24 cellular contexts compared by ENCODE assay signal in genomic region chr3:24272408-24272807, GRCh38.
"Had no signal": no experiment of that assay in that cellular context is flagged by ENCODE, and none has a peak within 500 bp of the region (broad histone marks: within the 10 kb centered on the region; RNA-seq: fewer than 3 reads in every experiment).

No MANE protein-coding gene starts in this region.

- H3K4me3 Mint-ChIP-seq: activated CD4-positive, alpha-beta T cell treated with anti-CD3 and anti-CD28 coated beads, Interleukin-2, amount 10 ng/mL, durations not matched to agents 24 days and 14 days; activated CD8-positive, alpha-beta T cell treated with anti-CD3 and anti-CD28 coated beads, Interleukin-2, amount 10 ng/mL, durations not matched to agents 7 days and 5 days; activated naive CD8-positive, alpha-beta T cell treated with anti-CD3 and anti-CD28 coated beads, Interleukin-2, amount 50 U/mL, for 24 hours; activated T-helper 1 cell treated with anti-CD3 and anti-CD28 coated beads, Interleukin-12 subunit alpha, Interleukin-12 subunit beta, Interleukin-2, Interleukin-4 antibody, amounts not matched to agents 30 ng/mL and 10 ng/mL and 1 ng/mL, durations not matched to agents 14 hours and 24 hours and 36 hours; central memory CD8-positive, alpha-beta T cell; mesothelial cell of epicardium; naive thymus-derived CD8-positive, alpha-beta T cell; neural progenitor cell; T-helper 1 cell treated with Interleukin-12 subunit alpha and Interleukin-12 subunit beta and Interleukin-4 antibody, amounts not matched to agents 30 μg/mL and 1 μg/mL, for 36 hours had no signal

- H3K4me3 ChIP-seq: esophagus squamous epithelium, heart left ventricle, neural progenitor cell, thyroid gland, upper lobe of right lung had no signal

- ATAC-seq: activated CD4-positive, CD25-positive, alpha-beta regulatory T cell treated with anti-CD3 and anti-CD28 coated beads, Interleukin-2, amount 50 U/mL, for 24 hours; activated CD8-positive, alpha-beta T cell treated with anti-CD3 and anti-CD28 coated beads, Interleukin-2, amount 10 ng/mL, durations not matched to agents 7 days and 5 days; activated naive CD8-positive, alpha-beta T cell treated with anti-CD3 and anti-CD28 coated beads, Interleukin-2, amount 50 U/mL, for 24 hours; heart left ventricle; naive thymus-derived CD8-positive, alpha-beta T cell; stimulated activated naive CD8-positive, alpha-beta T cell treated with anti-CD3 and anti-CD28 coated beads, Interleukin-15, Interleukin-2, amounts not matched to agents 100 U/mL and 50 U/mL, for 24 hours; upper lobe of right lung had no signal

- H3K36me3 Mint-ChIP-seq: mesothelial cell of epicardium; naive thymus-derived CD8-positive, alpha-beta T cell; neural progenitor cell had no signal

- H3K9me3 Mint-ChIP-seq: activated CD4-positive, alpha-beta T cell treated with anti-CD3 and anti-CD28 coated beads, Interleukin-2, amount 10 ng/mL, durations not matched to agents 24 days and 14 days; activated naive CD8-positive, alpha-beta T cell treated with anti-CD3 and anti-CD28 coated beads, Interleukin-2, amount 50 U/mL, for 24 hours; activated T-helper 1 cell treated with anti-CD3 and anti-CD28 coated beads, Interleukin-12 subunit alpha, Interleukin-12 subunit beta, Interleukin-2, Interleukin-4 antibody, amounts not matched to agents 30 ng/mL and 10 ng/mL and 1 ng/mL, durations not matched to agents 14 hours and 24 hours and 36 hours; central memory CD8-positive, alpha-beta T cell; mesothelial cell of epicardium; neural progenitor cell; T-helper 1 cell treated with Interleukin-12 subunit alpha and Interleukin-12 subunit beta and Interleukin-4 antibody, amounts not matched to agents 30 μg/mL and 1 μg/mL, for 36 hours had no signal

- H3K4me1 ChIP-seq: esophagus squamous epithelium, thyroid gland, upper lobe of right lung had no signal

- H3K9me3 ChIP-seq: esophagus squamous epithelium, heart left ventricle, thyroid gland, upper lobe of right lung had no signal

- H3K36me3 ChIP-seq: brain microvascular endothelial cell, esophagus squamous epithelium, heart left ventricle, neural progenitor cell, thyroid gland, upper lobe of right lung had no signal

- H3K4me2 ChIP-seq: neural progenitor cell had no signal

- H3K4me1 Mint-ChIP-seq: activated CD4-positive, alpha-beta T cell treated with anti-CD3 and anti-CD28 coated beads, Interleukin-2, amount 10 ng/mL, durations not matched to agents 24 days and 14 days; activated naive CD8-positive, alpha-beta T cell treated with anti-CD3 and anti-CD28 coated beads, Interleukin-2, amount 50 U/mL, for 24 hours; central memory CD8-positive, alpha-beta T cell; naive thymus-derived CD8-positive, alpha-beta T cell had no signal

- H2AFZ ChIP-seq: neural progenitor cell had no signal

- H3K27ac Mint-ChIP-seq: activated CD4-positive, alpha-beta T cell treated with anti-CD3 and anti-CD28 coated beads, Interleukin-2, amount 10 ng/mL, durations not matched to agents 24 days and 14 days; activated CD8-positive, alpha-beta T cell treated with anti-CD3 and anti-CD28 coated beads, Interleukin-2, amount 10 ng/mL, durations not matched to agents 7 days and 5 days; activated naive CD8-positive, alpha-beta T cell treated with anti-CD3 and anti-CD28 coated beads, Interleukin-2, amount 50 U/mL, for 24 hours; activated T-helper 1 cell treated with anti-CD3 and anti-CD28 coated beads, Interleukin-12 subunit alpha, Interleukin-12 subunit beta, Interleukin-2, Interleukin-4 antibody, amounts not matched to agents 30 ng/mL and 10 ng/mL and 1 ng/mL, durations not matched to agents 14 hours and 24 hours and 36 hours; mesothelial cell of epicardium; naive thymus-derived CD8-positive, alpha-beta T cell; neural progenitor cell; T-helper 1 cell treated with Interleukin-12 subunit alpha and Interleukin-12 subunit beta and Interleukin-4 antibody, amounts not matched to agents 30 μg/mL and 1 μg/mL, for 36 hours had no signal

- DNase-seq: activated CD4-positive, alpha-beta T cell treated with anti-CD3 and anti-CD28 coated beads, Interleukin-2, amount 10 ng/mL, durations not matched to agents 24 days and 14 days; activated CD8-positive, alpha-beta T cell treated with anti-CD3 and anti-CD28 coated beads, Interleukin-2, amount 10 ng/mL, durations not matched to agents 7 days and 5 days; activated gamma-delta T cell; activated naive CD4-positive, alpha-beta T cell treated with anti-CD3 and anti-CD28 coated beads, Interleukin-2, amount 50 U/mL, for 16 hours; activated naive CD8-positive, alpha-beta T cell treated with anti-CD3 and anti-CD28 coated beads, Interleukin-2, amount 50 U/mL, for 24 hours; anterior cingulate cortex; brain microvascular endothelial cell; effector memory CD4-positive, alpha-beta T cell; esophagus squamous epithelium; heart left ventricle; naive thymus-derived CD8-positive, alpha-beta T cell; posterior cingulate gyrus; retina; stimulated activated CD4-positive, alpha-beta T cell treated with anti-CD3 and anti-CD28 coated beads, Interleukin-4, amount 100 ng/mL, for 24 hours; stimulated activated naive CD8-positive, alpha-beta T cell treated with anti-CD3 and anti-CD28 coated beads, Interleukin-15, Interleukin-2, amounts not matched to agents 100 U/mL and 50 U/mL, for 24 hours; T1000; thyroid gland; upper lobe of right lung had no signal

- H3K9ac ChIP-seq: neural progenitor cell had no signal

- H3K27me3 ChIP-seq: brain microvascular endothelial cell, esophagus squamous epithelium, heart left ventricle, neural progenitor cell, thyroid gland, upper lobe of right lung had no signal

- H3K27ac ChIP-seq: brain microvascular endothelial cell, esophagus squamous epithelium, heart left ventricle, neural progenitor cell, thyroid gland, upper lobe of right lung had no signal
